Comparison of ENCODE assay signal across 10 cellular contexts in genomic region chr18:9594782-9595181, GRCh38. TPM values are rescaled to one million over a fixed set of nuclear protein-coding genes. Genes with fewer than 3 reads are reported as not detected.
DNase-seq lines count a peak whose midpoint lies in the region; ATAC-seq and TF ChIP-seq lines count a peak whose summit lies in the region.
"Had no signal": no experiment of that assay in that cellular context is flagged by ENCODE, and none has a peak within 500 bp of the region (broad histone marks: within the 10 kb centered on the region; RNA-seq: fewer than 3 reads in every experiment).

No MANE protein-coding gene starts in this region.

- H3K4me1 ChIP-seq in IMR-90 (ENCODE audit: control insufficient read depth, insufficient read depth, low read length) (peaks cover 7% of the 10 kb centered on the region), spleen (peaks cover 0 to 26% (median 16%) of the 10 kb centered on the region in 6 donors)

- no peak for TF ChIP-seq CTCF in AG04450 (IDR thresholded peaks at IDR 0.05; ENCODE audit: low read depth, low read length)
- no peak for TF ChIP-seq CTCF in IMR-90 (conservative IDR thresholded peaks at IDR 0.05; ENCODE audit: low read depth, low read length)
- TF ChIP-seq CTCF in fibroblast of mammary gland (conservative IDR thresholded peaks at IDR 0.05; ENCODE audit: control insufficient read depth, insufficient read depth, low read depth, low read length): no peak
- no peak for TF ChIP-seq CTCF in spleen (IDR thresholded peaks at IDR 0.05 in 8 of 11, conservative IDR thresholded peaks at IDR 0.05 in 3 of 11)

- H2BK15ac ChIP-seq in IMR-90 (ENCODE audit: low read depth, low read length): no peak overlapping the region

- H2BK120ac ChIP-seq in IMR-90 (ENCODE audit: low read depth, low read length): no peak overlapping the region

- no peak overlapping the region for H2AK5ac ChIP-seq in IMR-90 (ENCODE audit: low read depth, low read length)

- H3K27ac ChIP-seq in AG04450 (ENCODE audit: low read depth, low read length) (no peak overlapping the region), IMR-90 (ENCODE audit: insufficient read depth, low read length) (peak overlapping the region; percentile 33; the same call in 1 of the 2 replicates), spleen (peak overlapping the region in 1 of 8 donors; percentile 38)
- H3K27ac ChIP-seq: thyroid gland had no signal

- H2AK9ac ChIP-seq in IMR-90 (replicated peaks; ENCODE audit: low read depth, low read length, poor library complexity): no peak overlapping the region

- H3K9me1 ChIP-seq in IMR-90 (ENCODE audit: insufficient read depth, low read length): peaks cover 3% of the 10 kb centered on the region

- no peak overlapping the region for H2AFZ ChIP-seq in IMR-90 (replicated peaks; ENCODE audit: low read length, poor library complexity)

- H4K20me1 ChIP-seq in IMR-90 (ENCODE audit: insufficient read depth, low read length): peaks cover 52% of the 10 kb centered on the region

- H3K18ac ChIP-seq in IMR-90 (ENCODE audit: low read depth, low read length): peak overlapping the region; percentile 60; the same call in 1 of the 2 replicates

- no peaks in the 10 kb centered on the region for H3K27me3 ChIP-seq in AG04450 (ENCODE audit: control insufficient read depth, insufficient read depth, low read length)
- H3K27me3 ChIP-seq in IMR-90 (ENCODE audit: control insufficient read depth, insufficient read depth, low read length): no peaks in the 10 kb centered on the region
- H3K27me3 ChIP-seq in spleen (replicated peaks in 1 of 7): no peaks in the 10 kb centered on the region
- H3K27me3 ChIP-seq: thyroid gland had no signal

- no peak overlapping the region; the same call in 1 of the 2 replicates for H3K23ac ChIP-seq in IMR-90 (ENCODE audit: low read depth, low read length)

- peak; percentile 74 for ATAC-seq in GM19452 (IDR thresholded peaks at IDR 0.05; ENCODE audit: unreplicated experiment)
- ATAC-seq in IMR-90 (ENCODE audit: low read depth): peak; percentile 85

- no peak overlapping the region for H4K8ac ChIP-seq in IMR-90 (ENCODE audit: low read depth in 2 of 2, low read length in 2 of 2)

- H2BK20ac ChIP-seq in IMR-90 (ENCODE audit: low read depth, low read length): no peak overlapping the region

- no peak for TF ChIP-seq RAD21 in IMR-90 (IDR thresholded peaks at IDR 0.05; ENCODE audit: low read length)

- CTCF ChIA-PET in AG04450 (lab: Charles Lee) (interaction anchor here (1.0 kb wide), 1 partner anchor 18 kb away, joined by 5 read pairs; no protein-coding TSS in a partner anchor), IMR-90 (lab: Yijun Ruan, JAX) (interaction anchor here (1.2 kb wide), 1 partner anchor 89 kb away, joined by 3 read pairs; no protein-coding TSS in a partner anchor)

- H2BK5ac ChIP-seq in IMR-90 (ENCODE audit: low read depth, low read length, poor library complexity, severe bottlenecking): peak overlapping the region; percentile 82

- dilution Hi-C loops in IMR-90 (cut with HindIII; ENCODE audit: low sequenced_read_pairs, unreplicated experiment): no loop called here

- H4K5ac ChIP-seq in IMR-90 (ENCODE audit: low read depth, low read length): peak overlapping the region; percentile 63; the same call in 1 of the 2 replicates

- DNase-seq in AG04450 (ENCODE audit: low read depth, low spot score) (no peak), IMR-90 (peak; percentile 58), fibroblast of mammary gland (ENCODE audit: low read depth) (peak; percentile 41), NCI-H69 (lab: John Stamatoyannopoulos, UW) (no peak), head of caudate nucleus (no peak), DMS53 (lab: John Stamatoyannopoulos, UW) (no peak), spleen (no peak)
- DNase-seq: activated naive CD4-positive, alpha-beta T cell treated with anti-CD3 and anti-CD28 coated beads for 36 hours; thyroid gland had no signal

- no peak for TF ChIP-seq POLR2A in IMR-90 (IDR thresholded peaks at IDR 0.05; ENCODE audit: low read depth, low read length)
- TF ChIP-seq POLR2A in spleen (IDR thresholded peaks at IDR 0.05): no peak

- no peak overlapping the region for H3K4ac ChIP-seq in IMR-90 (ENCODE audit: low read depth, low read length)

- POLR2A ChIA-PET in AG04450 (lab: Yijun Ruan, JAX): no interaction called here
- POLR2A ChIA-PET in IMR-90 (lab: Charles Lee; ENCODE audit: unreplicated experiment): no interaction called here

- BruUV-seq in IMR-90 (replicated peaks; lab: Mats Ljungman, UMichigan): no TSS peak

- H3K36me3 ChIP-seq in IMR-90 (ENCODE audit: control insufficient read depth, insufficient read depth, low read length) (peaks cover 10% of the 10 kb centered on the region), spleen (peaks cover 0 to 58% (median 15%) of the 10 kb centered on the region in 6 donors)

- peaks cover 26 to 48% of the 10 kb centered on the region in 2 experiments for H3K79me1 ChIP-seq in IMR-90 (ENCODE audit: low read depth in 1 of 2, low read length in 2 of 2)

- H3K9me3 ChIP-seq in AG04450 (ENCODE audit: control insufficient read depth, insufficient read depth, low read length): no peaks in the 10 kb centered on the region
- no peaks in the 10 kb centered on the region; the same call in 1 of the 2 replicates for H3K9me3 ChIP-seq in IMR-90 (ENCODE audit: control insufficient read depth, insufficient read depth, low read length)
- peaks cover 0 to 29% (median 26%) of the 10 kb centered on the region in 8 donors for H3K9me3 ChIP-seq in spleen
- H3K9me3 ChIP-seq: thyroid gland had no signal

- intact Hi-C loops in IMR-90 (cut with micrococcal nuclease) (loop anchor here (5.0 kb wide), 1 partner anchor 333 kb away; no protein-coding TSS in a partner anchor), head of caudate nucleus (cut with DNase I) (no loop called here), spleen (cut with DNase I; ENCODE audit: low total_unique reads) (no loop called here)

- WGBS in IMR-90 (ENCODE audit: extremely low coverage in 2 of 2, insufficient read length in 1 of 2), 2 experiments: no CpG with 5 or more reads among the region's 1 CpG
- 44 to 73% (median 68%) methylated on average over 1 of the region's 1 CpG for WGBS in spleen, 5 donors

- peak overlapping the region; percentile 99 for H3K4me2 ChIP-seq in IMR-90 (ENCODE audit: low read depth, low read length)

- peak overlapping the region; percentile 39; the same call in 1 of the 2 replicates for H3K9ac ChIP-seq in IMR-90 (ENCODE audit: low read depth, low read length)

- H3K56ac ChIP-seq in IMR-90 (ENCODE audit: extremely low read depth, insufficient read depth, low read length): no peak overlapping the region

- H3K4me3 ChIP-seq in AG04450 (ENCODE audit: low read depth, low read length): peak overlapping the region; percentile 7; the same call in 1 of the 2 replicates
- H3K4me3 ChIP-seq in IMR-90 (ENCODE audit: insufficient read depth, low read depth, low read length): peak overlapping the region; percentile 32; the same call in 1 of the 2 replicates
- H3K4me3 ChIP-seq in fibroblast of mammary gland (ENCODE audit: control insufficient read depth, low read depth, low read length): no peak overlapping the region
- no peak overlapping the region for H3K4me3 ChIP-seq in spleen
- H3K4me3 ChIP-seq: thyroid gland had no signal

- no peak overlapping the region for H4K91ac ChIP-seq in IMR-90 (ENCODE audit: insufficient read depth, low read depth, low read length)

- in situ Hi-C loops in IMR-90 (cut with MboI; ENCODE audit: low sequenced_read_pairs): no loop called here

- H3K14ac ChIP-seq in IMR-90 (replicated peaks; ENCODE audit: low read depth, low read length): 0 out of 2 replicates have a peak overlapping the region, but pooled peaks have one; percentile 24

TF ChIP-seq in IMR-90, 13 proteins besides CTCF, POLR2A, EP300 and RAD21:
- TF ChIP-seq USF2 (IDR thresholded peaks at IDR 0.05; ENCODE audit: low read depth, low read length) (no peak), MAFK (IDR thresholded peaks at IDR 0.05; ENCODE audit: low read depth, low read length) (peak; percentile 35; the same call in 1 of the 2 replicates)

RNA-seq across cellular contexts. Expression of gene PPP4R1, which starts 19.6 kb away (rescaled TPM):
- polyA plus RNA-seq in AG04450 (2011; rRNA removed): 99.3 and 101 TPM in 2 replicates
- 184 and 186 TPM in 2 replicates for polyA minus RNA-seq in AG04450 (2011; rRNA and poly(A)+ RNA removed)
- 123 and 131 TPM in 2 replicates for total RNA-seq in IMR-90 (2012; rRNA removed)
- 70.9 and 80.6 TPM in 2 replicates for polyA plus RNA-seq in IMR-90 (2012; rRNA removed)
- 40.7 and 121 TPM in 2 replicates for polyA plus RNA-seq in IMR-90 (2012; cell fraction: cytosol; rRNA removed)
- polyA plus RNA-seq in IMR-90 (2012; cell fraction: nucleus; rRNA removed; ENCODE audit: low replicate concordance): 131 and 135 TPM in 2 replicates
- total RNA-seq in spleen: 100 to 1,000 TPM in 2 of 7 donors, 10 to 100 TPM in 5; 76.8 to 135 (median 86.7) TPM
- 10 to 100 TPM; 11.3 to 22.2 (median 15.0) TPM for polyA plus RNA-seq in spleen

Comparison
In these comparisons a context has a peak if more than half of its experiments do, and no peak if none do; other contexts are left out.
1. DNase-seq: peak in IMR-90 (single experiment) and fibroblast of mammary gland (single experiment); none in AG04450 (single experiment), NCI-H69 (single experiment), head of caudate nucleus (0 of 42), DMS53 (single experiment) and spleen (single experiment).
2. H3K4me3 ChIP-seq: peak in AG04450 (single experiment) and IMR-90 (single experiment); none in fibroblast of mammary gland (single experiment) and spleen (0 of 8).